ENCODE assay signal across 8 cellular contexts in the genomic region with DNA sequence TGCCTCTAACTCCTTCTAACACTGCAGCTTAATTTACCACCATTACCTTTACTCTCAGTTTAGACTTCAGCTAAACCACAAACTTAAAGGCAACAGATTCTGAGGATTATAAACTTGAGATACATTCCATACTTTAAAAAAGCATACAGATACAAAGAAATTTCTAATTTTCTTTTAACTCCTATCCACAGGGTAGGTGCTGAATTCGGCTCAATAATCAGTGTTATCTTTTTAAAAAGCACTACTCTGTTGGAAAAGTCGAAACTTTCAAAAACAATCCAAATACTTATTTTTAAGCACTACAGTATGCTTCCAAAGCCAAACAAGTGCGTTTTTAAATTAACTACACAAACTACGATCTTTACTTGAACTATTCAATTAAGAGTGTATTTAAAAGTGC. TPM values are rescaled to one million over a fixed set of nuclear protein-coding genes. Genes with fewer than 3 reads are reported as not detected.
DNase-seq lines count a peak whose midpoint lies in the region; ATAC-seq, FAIRE-seq and TF ChIP-seq lines count a peak whose summit lies in the region.

No MANE protein-coding gene starts in this region.

- TF ChIP-seq CTCF in WI38 (IDR thresholded peaks at IDR 0.05; ENCODE audit: low read depth, low read length) (no peak), glutamatergic neuron (IDR thresholded peaks at IDR 0.05; ENCODE audit: partially characterized antibody, unreplicated experiment) (no peak)

- DNase-seq in H7 (no peak), glutamatergic neuron (no peak), small intestine (no peak), NCI-H69 (lab: John Stamatoyannopoulos, UW) (no peak), NOMO-1 treated with dmso at 0.1 percent for 144 hours (lab: John Stamatoyannopoulos, UW; ENCODE audit: unreplicated experiment) (no peak)

- H3K4me3 ChIP-seq in H7 (ENCODE audit: insufficient read depth, low read depth, low read length): peak overlapping the region; percentile 81
- peak overlapping the region; percentile 93 for H3K4me3 ChIP-seq in WI38 (ENCODE audit: low read depth, low read length)
- peak overlapping the region; percentile 23 to 96 for H3K4me3 ChIP-seq in small intestine (ENCODE audit: low read depth in 1 of 2, low read length in 2 of 2)

- no peaks in the 10 kb centered on the region for H3K9me3 Mint-ChIP-seq in glutamatergic neuron (ENCODE audit: unreplicated experiment)

- H3K9me3 ChIP-seq in small intestine (ENCODE audit: control insufficient read depth, low read depth): no peaks in the 10 kb centered on the region

- ATAC-seq in HG03095 (IDR thresholded peaks at IDR 0.05; ENCODE audit: unreplicated experiment) (no peak), HG03196 (IDR thresholded peaks at IDR 0.05; ENCODE audit: unreplicated experiment) (no peak)

- peak overlapping the region; percentile 87 for H3K27ac Mint-ChIP-seq in glutamatergic neuron (ENCODE audit: unreplicated experiment)

- peak overlapping the region; percentile 91 for H3K4me3 Mint-ChIP-seq in glutamatergic neuron (ENCODE audit: unreplicated experiment)

- no peak for FAIRE-seq in small intestine (lab: Jason Lieb, UNC)

- peaks cover 5% of the 10 kb centered on the region in 2 donors for H3K4me1 ChIP-seq in small intestine (ENCODE audit: control insufficient read depth in 2 of 2, insufficient read depth in 1 of 2, low read depth in 1 of 2, low read length in 1 of 2)

- peaks cover 23% of the 10 kb centered on the region for H3K36me3 ChIP-seq in H7 (replicated peaks; ENCODE audit: control insufficient read depth, insufficient read depth, low read length)
- H3K36me3 ChIP-seq in small intestine (ENCODE audit: control insufficient read depth in 2 of 2, insufficient read depth in 2 of 2, low read length in 2 of 2): peaks cover 2 to 8% of the 10 kb centered on the region in 2 donors

- no peaks in the 10 kb centered on the region for H3K36me3 Mint-ChIP-seq in glutamatergic neuron (ENCODE audit: unreplicated experiment)

- no peaks in the 10 kb centered on the region for H3K27me3 ChIP-seq in H7 (ENCODE audit: control insufficient read depth, insufficient read depth, low read length)
- H3K27me3 ChIP-seq in small intestine (ENCODE audit: control insufficient read depth in 2 of 2, insufficient read depth in 2 of 2, low read length in 2 of 2): no peaks in the 10 kb centered on the region

- H3K27me3 Mint-ChIP-seq in glutamatergic neuron (ENCODE audit: unreplicated experiment): peaks cover 1% of the 10 kb centered on the region

- 5 to 8% (median 5%) methylated on average over 4 of the region's 4 CpGs for WGBS in small intestine, 3 donors

- peaks cover 11% of the 10 kb centered on the region for H3K4me1 Mint-ChIP-seq in glutamatergic neuron (ENCODE audit: low read depth, unreplicated experiment)

- H3K27ac ChIP-seq in small intestine (ENCODE audit: low read depth in 1 of 2, low read length in 1 of 2): no peak overlapping the region

RNA-seq across cellular contexts. Expression of a gene that starts 1.0 kb away (rescaled TPM):
- total RNA-seq in H7 (2014; rRNA removed; shearing (Covaris generic)): 9.1 and 9.6 TPM in 2 replicates
- total RNA-seq in glutamatergic neuron (ENCODE audit: unreplicated experiment): 37.1 TPM
- polyA plus RNA-seq in small intestine: 10 to 100 TPM; 11.3 to 12.3 (median 11.7) TPM
